In the genomic region with DNA sequence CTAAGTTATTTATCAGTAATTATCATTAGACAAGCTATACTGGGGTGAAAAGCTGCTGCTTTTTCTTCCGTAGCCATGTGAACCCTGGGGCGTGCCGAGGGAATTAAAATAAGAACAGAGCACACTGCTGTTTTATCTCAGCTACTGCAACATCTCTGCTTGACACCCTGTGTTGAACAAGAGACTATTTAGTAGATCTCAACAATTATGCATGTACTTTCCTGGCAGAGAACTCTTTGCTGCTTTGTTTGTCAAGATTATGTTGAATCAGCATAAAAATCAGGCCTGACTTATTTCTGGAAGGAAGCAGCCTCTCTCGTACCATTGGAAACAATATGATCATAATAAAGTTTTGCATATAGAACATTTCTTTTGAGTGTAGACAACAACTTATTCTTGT, we compare ENCODE assay signal across 19 cellular contexts.
DNase-seq lines count a peak whose midpoint lies in the region; ATAC-seq, FAIRE-seq and TF ChIP-seq lines count a peak whose summit lies in the region.
"Had no signal": no experiment of that assay in that cellular context is flagged by ENCODE, and none has a peak within 500 bp of the region (broad histone marks: within the 10 kb centered on the region; RNA-seq: fewer than 3 reads in every experiment).

No MANE protein-coding gene starts in this region.

- no peaks in the 10 kb centered on the region for H3K23me2 ChIP-seq in H1 (ENCODE audit: low read depth, low read length)

- no peak for TF ChIP-seq POLR2A in H1 (IDR thresholded peaks at IDR 0.05; ENCODE audit: control extremely low read depth in 1 of 2, low read depth in 2 of 2, low read length in 2 of 2)
- TF ChIP-seq POLR2A in testis (IDR thresholded peaks at IDR 0.05) = no peak
- TF ChIP-seq POLR2A in lower leg skin (IDR thresholded peaks at IDR 0.05) = no peak

- H3K79me1 ChIP-seq in H1 (ENCODE audit: low read depth, low read length) = no peaks in the 10 kb centered on the region

- peak overlapping the region; percentile 45 to 52; a peak in 2 of 4 replicates for H3K4me2 ChIP-seq in H1 (ENCODE audit: insufficient read depth in 1 of 2, low read depth in 2 of 2, low read length in 2 of 2)

- no peak overlapping the region for H2BK15ac ChIP-seq in H1 (ENCODE audit: low read length)

- H3K14ac ChIP-seq in H1 (ENCODE audit: insufficient read length) = no peak overlapping the region

- no peaks in the 10 kb centered on the region for H4K20me1 ChIP-seq in H1 (replicated peaks in 1 of 2; ENCODE audit: control insufficient read depth in 1 of 2, insufficient read depth in 2 of 2, low read length in 2 of 2)

- H3K27ac ChIP-seq in H1 (ENCODE audit: low read depth, low read length) (no peak overlapping the region), testis (no peak overlapping the region)
- H3K27ac ChIP-seq: neutrophil, skin epidermis, upper lobe of left lung, VCaP had no signal

- POLR2A ChIA-PET in H1 (lab: Charles Lee; ENCODE audit: partially characterized antibody) = no interaction called here

- TF ChIP-seq CTCF in H1 (IDR thresholded peaks at IDR 0.05; ENCODE audit: control extremely low read depth in 1 of 3, insufficient read depth in 1 of 3, low read depth in 1 of 3, low read length in 3 of 3) (no peak), testis (IDR thresholded peaks at IDR 0.05) (no peak), lower leg skin (IDR thresholded peaks at IDR 0.05) (no peak)

- no peak for TF ChIP-seq EP300 in H1 (IDR thresholded peaks at IDR 0.05; ENCODE audit: borderline replicate concordance in 1 of 2, low read depth in 2 of 2, low read length in 2 of 2)

- no peak overlapping the region for H2BK5ac ChIP-seq in H1 (ENCODE audit: low read depth, low read length)

- no peaks in the 10 kb centered on the region for H3K79me2 ChIP-seq in H1 (ENCODE audit: control insufficient read depth in 1 of 2, insufficient read depth in 2 of 2, low read length in 2 of 2)

- H3K27me3 ChIP-seq in H1 (replicated peaks in 1 of 4; ENCODE audit: control insufficient read depth in 3 of 4, extremely low read depth in 1 of 4, insufficient read depth in 3 of 4, low read length in 3 of 4) = no peaks in the 10 kb centered on the region; a peak in 1 of 7 replicates
- H3K27me3 ChIP-seq in testis = no peaks in the 10 kb centered on the region
- H3K27me3 ChIP-seq: MG63, neutrophil, upper lobe of left lung had no signal

- H2BK12ac ChIP-seq in H1 (ENCODE audit: low read depth, low read length) = no peak overlapping the region

- no peak overlapping the region for H2BK20ac ChIP-seq in H1 (ENCODE audit: low read length)

- peak; percentile 74 for ATAC-seq in Right ventricle myocardium inferior

- no peak overlapping the region for H2BK120ac ChIP-seq in H1 (replicated peaks; ENCODE audit: low read depth, low read length)

- no peak overlapping the region for H2AK5ac ChIP-seq in H1 (ENCODE audit: low read depth, low read length)

- H2AFZ ChIP-seq in H1 (ENCODE audit: low read length) = no peak overlapping the region

- H3K4me3 ChIP-seq in H1 (ENCODE audit: extremely low read depth in 1 of 4, insufficient read depth in 2 of 4, low read depth in 3 of 4, low read length in 4 of 4) (peak overlapping the region in 1 of 4 experiments; percentile 34; a peak in 1 of 8 replicates), testis (no peak overlapping the region), lower leg skin (ENCODE audit: low read depth, poor library complexity, severe bottlenecking) (no peak overlapping the region)
- H3K4me3 ChIP-seq: MG63, skin epidermis, upper lobe of left lung had no signal

- H3K9ac ChIP-seq in H1 (replicated peaks in 1 of 4; ENCODE audit: extremely low read depth in 1 of 4, low read depth in 3 of 4, low read length in 3 of 4) = no peak overlapping the region

- H3K18ac ChIP-seq in H1 (ENCODE audit: extremely low read depth, low read length) = no peak overlapping the region

- FAIRE-seq in H1 (lab: Jason Lieb, UNC) (no peak), RCC 7860 (lab: Jason Lieb, UNC) (no peak)
- FAIRE-seq: GM19239 had no signal

- no peak overlapping the region for H3K4ac ChIP-seq in H1 (replicated peaks; ENCODE audit: insufficient read length, low read depth, low read length)

- no peak overlapping the region for H4K5ac ChIP-seq in H1 (ENCODE audit: insufficient read length, low read depth, low read length)

- CTCF ChIA-PET in H1 (lab: Charles Lee; ENCODE audit: partially characterized antibody) = interaction anchor here (0.7 kb wide), 1 partner anchor 71 kb away, joined by 3 read pairs; no protein-coding TSS in a partner anchor

- no peaks in the 10 kb centered on the region for H3K36me3 ChIP-seq in H1 (ENCODE audit: control insufficient read depth in 2 of 4, insufficient read depth in 4 of 4, low read length in 3 of 4)
- no peaks in the 10 kb centered on the region for H3K36me3 ChIP-seq in testis (ENCODE audit: low read depth, missing control alignments)
- H3K36me3 ChIP-seq: MG63, neutrophil, upper lobe of left lung had no signal

- H3K56ac ChIP-seq in H1 (replicated peaks; ENCODE audit: insufficient read length, low read depth, low read length) = no peak overlapping the region

- H3K4me1 ChIP-seq in H1 (replicated peaks in 1 of 4; ENCODE audit: control insufficient read depth in 3 of 4, insufficient read depth in 4 of 4, low read length in 3 of 4) (peaks cover 0 to 18% (median 8%) of the 10 kb centered on the region in 4 experiments; a peak in 4 of 7 replicates), testis (no peaks in the 10 kb centered on the region)
- H3K4me1 ChIP-seq: upper lobe of left lung had no signal

- DNase-seq in Right ventricle myocardium inferior (ENCODE audit: missing footprints) (no peak), cardiac septum (ENCODE audit: low spot score) (no peak), H1 (ENCODE audit: low read depth in 1 of 2, low spot score in 2 of 2) (no peak), midbrain (lab: John Stamatoyannopoulos, UW) (peak; percentile 84), testis (peak; percentile 32), lower leg skin (ENCODE audit: low spot score in 2 of 2) (no peak), RCC 7860 (ENCODE audit: low spot score) (no peak)
- DNase-seq in activated T-cell treated with anti-CD3 and anti-CD28 coated beads, Interleukin-2, amount 50 U/mL, for 48 hours = no peak
- DNase-seq: CD4-positive, CD25-positive, alpha-beta regulatory T cell; DMS79; HFFc6; MG63; NCI-H2081 treated with DMSO at 0.1 percent for 48 hours; NCI-H526; upper lobe of left lung had no signal

- no peak overlapping the region for H3K23ac ChIP-seq in H1 (ENCODE audit: insufficient read length)

- H4K8ac ChIP-seq in H1 (ENCODE audit: extremely low read depth, insufficient read depth, low read length) = no peak overlapping the region

- 19% methylated on average over 4 of the region's 4 CpGs; no CpG with 5 or more reads in 1 of the 2 experiments for WGBS in H1 (ENCODE audit: extremely low coverage in 1 of 2, insufficient coverage in 1 of 2, insufficient read length in 1 of 2, insufficient replicate concordance in 2 of 2, low coverage in 1 of 2, low lambda C conversion rate in 2 of 2, missing lambda C conversion rate in 1 of 2), 2 experiments
- WGBS in testis, 2 donors = 52 to 57% methylated on average over 4 of the region's 4 CpGs
- WGBS in lower leg skin, 2 donors = 78 to 86% methylated on average over 4 of the region's 4 CpGs

- no peak for TF ChIP-seq RAD21 in H1 (IDR thresholded peaks at IDR 0.05 in 1 of 2, conservative IDR thresholded peaks at IDR 0.05 in 1 of 2; ENCODE audit: low read depth in 2 of 2, low read length in 2 of 2)

- H3K9me3 ChIP-seq in H1 (ENCODE audit: insufficient read depth in 2 of 2, low read depth in 1 of 2, low read length in 1 of 2) = peaks cover 0 to 4% of the 10 kb centered on the region in 2 experiments; a peak in 1 of 4 replicates
- no peaks in the 10 kb centered on the region for H3K9me3 ChIP-seq in testis
- H3K9me3 ChIP-seq: MG63, neutrophil, upper lobe of left lung had no signal

- intact Hi-C loops in Right ventricle myocardium inferior (cut with DNase I) (no loop called here), cardiac septum (cut with DNase I) (no loop called here), testis (cut with DNase I; ENCODE audit: low total_unique reads) (no loop called here), lower leg skin (cut with DNase I; ENCODE audit: low total_unique reads) (no loop called here)

- H4K91ac ChIP-seq in H1 (replicated peaks; ENCODE audit: insufficient read length, low read length) = no peak overlapping the region

TF ChIP-seq in H1, 55 proteins besides CTCF, POLR2A, EP300 and RAD21 (continues in another document):
- TF ChIP-seq, protein P1, sequence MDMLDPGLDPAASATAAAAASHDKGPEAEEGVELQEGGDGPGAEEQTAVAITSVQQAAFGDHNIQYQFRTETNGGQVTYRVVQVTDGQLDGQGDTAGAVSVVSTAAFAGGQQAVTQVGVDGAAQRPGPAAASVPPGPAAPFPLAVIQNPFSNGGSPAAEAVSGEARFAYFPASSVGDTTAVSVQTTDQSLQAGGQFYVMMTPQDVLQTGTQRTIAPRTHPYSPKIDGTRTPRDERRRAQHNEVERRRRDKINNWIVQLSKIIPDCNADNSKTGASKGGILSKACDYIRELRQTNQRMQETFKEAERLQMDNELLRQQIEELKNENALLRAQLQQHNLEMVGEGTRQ (IDR thresholded peaks at IDR 0.05; ENCODE audit: low read length) = no peak
- no peak for TF ChIP-seq RFX5 (IDR thresholded peaks at IDR 0.05; ENCODE audit: borderline replicate concordance, low read depth, low read length)

Comparison
In these comparisons a context has a peak if more than half of its experiments do, and no peak if none do; other contexts are left out.
1. DNase-seq: peak in midbrain (single experiment) and testis (single experiment); none in Right ventricle myocardium inferior (single experiment), cardiac septum (single experiment), H1 (0 of 2), lower leg skin (0 of 2), RCC 7860 (single experiment) and activated T-cell treated with anti-CD3 and anti-CD28 coated beads, Interleukin-2, amount 50 U/mL, for 48 hours (0 of 2).